Comparison of ENCODE assay signal across 21 cellular contexts in genomic region chr10:56836659-56837058, GRCh38.
A peak's percentile ranks its signal among the peaks of the same experiment; 100 is the strongest.
DNase-seq lines count a peak whose midpoint lies in the region; ATAC-seq and TF ChIP-seq lines count a peak whose summit lies in the region.
"Had no signal": no experiment of that assay in that cellular context is flagged by ENCODE, and none has a peak within 500 bp of the region (broad histone marks: within the 10 kb centered on the region; RNA-seq: fewer than 3 reads in every experiment).

No MANE protein-coding gene starts in this region.

- ATAC-seq in GM18868 (IDR thresholded peaks at IDR 0.05; ENCODE audit: unreplicated experiment) (peak; percentile 92), HG02759 (IDR thresholded peaks at IDR 0.05; ENCODE audit: unreplicated experiment) (peak; percentile 48), HG03342 (IDR thresholded peaks at IDR 0.05; ENCODE audit: unreplicated experiment) (peak; percentile 93)
- no peak for ATAC-seq in naive thymus-derived CD4-positive, alpha-beta T cell
- ATAC-seq: A549, SK-N-SH treated with all-trans-retinoic acid at 6 μM for 48 hours, T-cell had no signal

- H3K9me3 Mint-ChIP-seq in naive thymus-derived CD4-positive, alpha-beta T cell, result peaks cover 0 to 4% (median 2%) of the 10 kb centered on the region in 11 donors

- no peaks in the 10 kb centered on the region for H3K4me1 ChIP-seq in OCI-LY7 (ENCODE audit: insufficient read depth, low read length, poor library complexity, severe bottlenecking)
- H3K4me1 ChIP-seq in naive thymus-derived CD4-positive, alpha-beta T cell (ENCODE audit: control insufficient read depth in 2 of 2, insufficient read depth in 2 of 2, low read length in 2 of 2), result no peaks in the 10 kb centered on the region
- H3K4me1 ChIP-seq: A549, BLaER1 had no signal

- H3K4me3 Mint-ChIP-seq in naive thymus-derived CD4-positive, alpha-beta T cell, result no peak overlapping the region
- H3K4me3 Mint-ChIP-seq: CD4-positive, alpha-beta memory T cell; HFFc6; T-cell had no signal

- H2AFZ ChIP-seq in OCI-LY7 (ENCODE audit: low read length), result peak overlapping the region; percentile 12; the same call in 1 of the 2 replicates
- H2AFZ ChIP-seq: PC-9 had no signal

- DNase-seq in OCI-LY7 (ENCODE audit: low spot score), result peak; percentile 25
- no peak for DNase-seq in GOT3 (lab: John Stamatoyannopoulos, UW)
- no peak for DNase-seq in naive thymus-derived CD4-positive, alpha-beta T cell
- DNase-seq in DMS114 treated with DMSO at 0.1 percent for 48 hours (lab: John Stamatoyannopoulos, UW; ENCODE audit: unreplicated experiment), result no peak
- DNase-seq: CD4-positive, alpha-beta memory T cell; H7; HFFc6; NCI-H1694 treated with DMSO at 0.1 percent for 48 hours; NCI-H2107; NCI-H524; NCI-H82; PC-9; SIG-M5; T-cell had no signal

- no peaks in the 10 kb centered on the region for H3K9me3 ChIP-seq in OCI-LY7 (ENCODE audit: low read length)
- H3K9me3 ChIP-seq in naive thymus-derived CD4-positive, alpha-beta T cell (ENCODE audit: control insufficient read depth in 2 of 3, low read length in 3 of 3), result no peaks in the 10 kb centered on the region
- H3K9me3 ChIP-seq: BLaER1 had no signal

- CTCF ChIA-PET in OCI-LY7 (lab: Charles Lee; ENCODE audit: unreplicated experiment), result no interaction called here
- CTCF ChIA-PET in naive thymus-derived CD4-positive, alpha-beta T cell (lab: Charles Lee), result no interaction called here

- H3K27ac ChIP-seq in OCI-LY7 (ENCODE audit: low read depth, low read length, poor library complexity, severe bottlenecking), result no peak overlapping the region
- H3K27ac ChIP-seq in naive thymus-derived CD4-positive, alpha-beta T cell (ENCODE audit: low read depth, low read length), result no peak overlapping the region
- H3K27ac ChIP-seq: A549, BLaER1, PC-9, RWPE1 had no signal

- no TSS peak for BruUV-seq in OCI-LY7 (replicated peaks; lab: Mats Ljungman, UMichigan)

- no peaks in the 10 kb centered on the region for H3K79me2 ChIP-seq in OCI-LY7 (ENCODE audit: insufficient read depth, low read depth, low read length)

- TF ChIP-seq CTCF in OCI-LY7 (conservative IDR thresholded peaks at IDR 0.05; ENCODE audit: low read length), result no peak

- no peaks in the 10 kb centered on the region for H3K36me3 Mint-ChIP-seq in naive thymus-derived CD4-positive, alpha-beta T cell
- H3K36me3 Mint-ChIP-seq: CD4-positive, alpha-beta memory T cell; T-cell had no signal

- H3K4me2 ChIP-seq in OCI-LY7 (ENCODE audit: low read length), result no peak overlapping the region
- H3K4me2 ChIP-seq: A549, BLaER1, PC-9 had no signal

- intact Hi-C loops in OCI-LY7 (cut with micrococcal nuclease; ENCODE audit: unreplicated experiment), result no loop called here
- intact Hi-C loops in naive thymus-derived CD4-positive, alpha-beta T cell (cut with micrococcal nuclease), result no loop called here

- H3K27me3 ChIP-seq in naive thymus-derived CD4-positive, alpha-beta T cell (ENCODE audit: control insufficient read depth in 2 of 2, insufficient read depth in 2 of 2, low read length in 2 of 2), result no peaks in the 10 kb centered on the region
- H3K27me3 ChIP-seq: BLaER1 had no signal

- POLR2A ChIA-PET in OCI-LY7 (lab: Charles Lee), result interaction anchor here (0.6 to 0.9 kb wide), 3 partner anchors 16 to 55 kb away, joined by 3 read pairs; no protein-coding TSS in a partner anchor
- POLR2A ChIA-PET in naive thymus-derived CD4-positive, alpha-beta T cell (lab: Charles Lee), result no interaction called here

- H3K4me1 Mint-ChIP-seq in naive thymus-derived CD4-positive, alpha-beta T cell, result no peaks in the 10 kb centered on the region
- H3K4me1 Mint-ChIP-seq: CD4-positive, alpha-beta memory T cell; T-cell had no signal

- H3K4me3 ChIP-seq in OCI-LY7 (ENCODE audit: low read depth, low read length, poor library complexity, severe bottlenecking), result no peak overlapping the region
- no peak overlapping the region for H3K4me3 ChIP-seq in naive thymus-derived CD4-positive, alpha-beta T cell (ENCODE audit: low read length)
- H3K4me3 ChIP-seq: A549, BLaER1, PC-9 had no signal

- H3K9me2 ChIP-seq in OCI-LY7 (ENCODE audit: insufficient read depth, low read length), result peaks cover 4% of the 10 kb centered on the region

- H3K27ac Mint-ChIP-seq in naive thymus-derived CD4-positive, alpha-beta T cell, result no peak overlapping the region
- H3K27ac Mint-ChIP-seq: CD4-positive, alpha-beta memory T cell; HFFc6; T-cell had no signal

- no peaks in the 10 kb centered on the region for H3K27me3 Mint-ChIP-seq in naive thymus-derived CD4-positive, alpha-beta T cell
- H3K27me3 Mint-ChIP-seq: CD4-positive, alpha-beta memory T cell; T-cell had no signal

- no peaks in the 10 kb centered on the region for H3K36me3 ChIP-seq in OCI-LY7 (ENCODE audit: insufficient read depth, low read length)
- no peaks in the 10 kb centered on the region for H3K36me3 ChIP-seq in naive thymus-derived CD4-positive, alpha-beta T cell (ENCODE audit: control insufficient read depth in 2 of 3, insufficient read depth in 3 of 3, low read length in 3 of 3)
- H3K36me3 ChIP-seq: BLaER1 had no signal

- no peaks in the 10 kb centered on the region for H4K20me1 ChIP-seq in OCI-LY7 (ENCODE audit: insufficient read depth, low read length)
- H4K20me1 ChIP-seq: BLaER1 had no signal
